In the genomic region with DNA sequence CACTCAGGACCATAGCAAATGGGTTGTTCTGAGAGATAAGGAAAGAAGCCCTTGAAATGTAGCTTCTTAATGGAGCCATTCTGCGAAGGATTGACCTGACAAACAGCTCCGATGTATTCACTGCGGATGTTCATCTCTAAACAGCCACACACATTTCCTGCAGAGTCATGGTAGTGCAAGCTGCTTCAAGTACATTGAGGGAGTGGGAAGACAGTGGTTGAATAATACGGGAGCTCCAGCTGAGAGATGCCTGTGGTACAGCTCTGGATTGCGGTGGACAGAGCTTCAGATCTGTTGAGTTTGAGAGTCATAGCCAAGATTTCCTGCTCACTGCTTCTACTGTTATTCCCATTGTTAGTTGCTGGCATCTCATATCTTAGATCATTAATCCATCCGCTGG, we compare ENCODE assay signal across 2 cellular contexts.
TF ChIP-seq lines count a peak whose summit lies in the region.

No MANE protein-coding gene starts in this region.

TF ChIP-seq in IMR-90, 13 proteins besides CTCF, POLR2A, EP300 and RAD21:
- no peak for TF ChIP-seq NFE2L2 (IDR thresholded peaks at IDR 0.05; ENCODE audit: low read depth, low read length)
- no peak for TF ChIP-seq RFX5 (IDR thresholded peaks at IDR 0.05; ENCODE audit: low read depth, low read length)
- TF ChIP-seq RCOR1 (IDR thresholded peaks at IDR 0.05; ENCODE audit: insufficient replicate concordance, low read length), result no peak
- no peak for TF ChIP-seq MXI1 (IDR thresholded peaks at IDR 0.05; ENCODE audit: borderline replicate concordance, low read depth, low read length)
- TF ChIP-seq BHLHE40 (IDR thresholded peaks at IDR 0.05; ENCODE audit: low read depth, low read length), result no peak
- TF ChIP-seq CEBPB (IDR thresholded peaks at IDR 0.05; ENCODE audit: low read depth, low read length), result no peak
- no peak for TF ChIP-seq CHD1 (IDR thresholded peaks at IDR 0.05; ENCODE audit: low read depth, low read length)
- no peak for TF ChIP-seq ELK1 (IDR thresholded peaks at IDR 0.05; ENCODE audit: borderline replicate concordance, low read depth, low read length)
- no peak for TF ChIP-seq MAZ (IDR thresholded peaks at IDR 0.05; ENCODE audit: borderline replicate concordance, low read depth, low read length)
- TF ChIP-seq FOS (IDR thresholded peaks at IDR 0.05; ENCODE audit: low read depth, low read length), result no peak
- TF ChIP-seq, protein P1, sequence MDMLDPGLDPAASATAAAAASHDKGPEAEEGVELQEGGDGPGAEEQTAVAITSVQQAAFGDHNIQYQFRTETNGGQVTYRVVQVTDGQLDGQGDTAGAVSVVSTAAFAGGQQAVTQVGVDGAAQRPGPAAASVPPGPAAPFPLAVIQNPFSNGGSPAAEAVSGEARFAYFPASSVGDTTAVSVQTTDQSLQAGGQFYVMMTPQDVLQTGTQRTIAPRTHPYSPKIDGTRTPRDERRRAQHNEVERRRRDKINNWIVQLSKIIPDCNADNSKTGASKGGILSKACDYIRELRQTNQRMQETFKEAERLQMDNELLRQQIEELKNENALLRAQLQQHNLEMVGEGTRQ (IDR thresholded peaks at IDR 0.05; ENCODE audit: low read depth, low read length), result no peak
- TF ChIP-seq SMC3 (IDR thresholded peaks at IDR 0.05; ENCODE audit: low read depth, low read length), result no peak
- no peak for TF ChIP-seq MAFK (IDR thresholded peaks at IDR 0.05; ENCODE audit: low read depth, low read length)

TF ChIP-seq in K562, 482 proteins besides CTCF, POLR2A, EP300 and RAD21:
- TF ChIP-seq NFE2 (IDR thresholded peaks at IDR 0.05; ENCODE audit: low read depth), result peak; percentile 72
- peak; percentile 39 for TF ChIP-seq CBFA2T3 (IDR thresholded peaks at IDR 0.05)
- TF ChIP-seq ZNF224 (CRISPR knock-in tag; IDR thresholded peaks at IDR 0.05), result no peak
- peak; percentile 45; the same call in 1 of the 2 replicates for TF ChIP-seq ETV1 (tag; conservative IDR thresholded peaks at IDR 0.05; ENCODE audit: low read depth)
- TF ChIP-seq ZNF551 (CRISPR knock-in tag; IDR thresholded peaks at IDR 0.05), result no peak
- 0 out of 2 replicates have a peak, but pooled peaks have one; percentile 17 for TF ChIP-seq ZNF239 (CRISPR knock-in tag; IDR thresholded peaks at IDR 0.05)
- TF ChIP-seq C11orf30 (IDR thresholded peaks at IDR 0.05; ENCODE audit: low read depth), result peak; percentile 49
- peak; percentile 57 for TF ChIP-seq MAFG (tag; conservative IDR thresholded peaks at IDR 0.05)
- no peak for TF ChIP-seq SMAD2 (IDR thresholded peaks at IDR 0.05; ENCODE audit: low read depth, low read length)
- TF ChIP-seq ZNF316 (IDR thresholded peaks at IDR 0.05), result peak; percentile 47; the same call in 1 of the 2 replicates
